In genomic region chr10:131902211-131902610, GRCh38 we compare ENCODE assay signal across 8 cellular contexts. TPM values are rescaled to one million over a fixed set of nuclear protein-coding genes. Genes with fewer than 3 reads are reported as not detected.
A peak's percentile ranks its signal among the peaks of the same experiment; 100 is the strongest.
DNase-seq lines count a peak whose midpoint lies in the region; TF ChIP-seq lines count a peak whose summit lies in the region.

No MANE protein-coding gene starts in this region.

- 29 to 51% methylated on average over 5 of the region's 5 CpGs for WGBS in sigmoid colon, 2 donors

- H3K4me1 ChIP-seq in sigmoid colon: peaks cover 0 to 58% (median 55%) of the 10 kb centered on the region in 4 donors

- peak overlapping the region; percentile 80 for H3K9ac ChIP-seq in SK-N-MC (ENCODE audit: insufficient read length)

- peak overlapping the region; percentile 72 for H3K4me3 ChIP-seq in GM12865 (ENCODE audit: low read depth, low read length)
- peak overlapping the region; percentile 80 for H3K4me3 ChIP-seq in SK-N-MC
- H3K4me3 ChIP-seq in fibroblast of pulmonary artery (replicated peaks; ENCODE audit: low read depth, low read length): peak overlapping the region; percentile 76
- H3K4me3 ChIP-seq in sigmoid colon: peak overlapping the region in 3 of 4 donors; percentile 91 to 97 (median 94)

- DNase-seq in GM12865 (ENCODE audit: low read depth) (no peak), SK-N-MC (ENCODE audit: low read depth, low spot score) (no peak), fibroblast of pulmonary artery (ENCODE audit: low read depth) (no peak), sigmoid colon (peak; percentile 37), medulla oblongata (ENCODE audit: extremely low spot score) (no peak), SW 1271 (lab: John Stamatoyannopoulos, UW) (no peak), GM19240 (ENCODE audit: insufficient read length, low spot score) (no peak)
- DNase-seq in effector CD8-positive, alpha-beta T cell (lab: John Stamatoyannopoulos, UW): no peak

- TF ChIP-seq POLR2A in sigmoid colon (IDR thresholded peaks at IDR 0.05): no peak

- H3K9me3 ChIP-seq in SK-N-MC (ENCODE audit: low read depth, low read length): no peaks in the 10 kb centered on the region
- no peaks in the 10 kb centered on the region for H3K9me3 ChIP-seq in sigmoid colon

- intact Hi-C loops in sigmoid colon (cut with DNase I): loop anchor here (5.0 kb wide), 1 partner anchor 120 kb away; no protein-coding TSS in a partner anchor

- no peak overlapping the region for H3K27ac ChIP-seq in SK-N-MC
- peak overlapping the region; percentile 91 to 99 (median 96) for H3K27ac ChIP-seq in sigmoid colon

- H3K36me3 ChIP-seq in SK-N-MC (ENCODE audit: insufficient read depth, low read length): no peaks in the 10 kb centered on the region
- no peaks in the 10 kb centered on the region for H3K36me3 ChIP-seq in sigmoid colon

- TF ChIP-seq CTCF in GM12865 (IDR thresholded peaks at IDR 0.05; ENCODE audit: insufficient read depth, low read depth, low read length, missing control alignments) (no peak), fibroblast of pulmonary artery (IDR thresholded peaks at IDR 0.05; ENCODE audit: low read length, missing control alignments) (no peak), sigmoid colon (IDR thresholded peaks at IDR 0.05) (no peak)

- peaks cover 0 to 17% (median 0%) of the 10 kb centered on the region in 3 donors for H3K27me3 ChIP-seq in sigmoid colon

- TF ChIP-seq EP300 in sigmoid colon (IDR thresholded peaks at IDR 0.05): no peak

RNA-seq across cellular contexts. Expression of gene PPP2R2D, which starts 1.4 kb away (rescaled TPM):
- 10 to 100 TPM; 22.7 to 44.0 (median 34.6) TPM for total RNA-seq in sigmoid colon
- polyA plus RNA-seq in sigmoid colon: 10 to 100 TPM; 18.4 to 23.8 (median 22.8) TPM
